Comparison of ENCODE assay signal across 15 cellular contexts in genomic region chr10:80474920-80475319, GRCh38. TPM values are rescaled to one million over a fixed set of nuclear protein-coding genes. Genes with fewer than 3 reads are reported as not detected.
DNase-seq lines count a peak whose midpoint lies in the region; ATAC-seq and TF ChIP-seq lines count a peak whose summit lies in the region.
"Had no signal": no experiment of that assay in that cellular context is flagged by ENCODE, and none has a peak within 500 bp of the region (broad histone marks: within the 10 kb centered on the region; RNA-seq: fewer than 3 reads in every experiment).

No MANE protein-coding gene starts in this region.

- TF ChIP-seq POLR2A in heart left ventricle (IDR thresholded peaks at IDR 0.05) (no peak), spleen (IDR thresholded peaks at IDR 0.05) (no peak), esophagus muscularis mucosa (IDR thresholded peaks at IDR 0.05; ENCODE audit: low read depth) (no peak)

- H3K9me3 ChIP-seq in Caco-2, result no peaks in the 10 kb centered on the region
- peaks cover 0 to 19% (median 2%) of the 10 kb centered on the region in 12 donors for H3K9me3 ChIP-seq in heart left ventricle
- H3K9me3 ChIP-seq in spleen, result peaks cover 0 to 15% (median 11%) of the 10 kb centered on the region in 8 donors
- H3K9me3 ChIP-seq in esophagus muscularis mucosa, result peaks cover 0 to 4% (median 0%) of the 10 kb centered on the region in 4 donors
- H3K9me3 ChIP-seq: SJSA1 had no signal

- H3K27me3 ChIP-seq in Caco-2 (replicated peaks; ENCODE audit: control insufficient read depth, insufficient read depth, low read length) (no peaks in the 10 kb centered on the region), heart left ventricle (no peaks in the 10 kb centered on the region), spleen (replicated peaks in 1 of 7) (no peaks in the 10 kb centered on the region), esophagus muscularis mucosa (no peaks in the 10 kb centered on the region)
- H3K27me3 ChIP-seq: body of pancreas, SJSA1 had no signal

- no peaks in the 10 kb centered on the region for H3K27me3 Mint-ChIP-seq in Caco-2 (ENCODE audit: insufficient read depth, unreplicated experiment)

- no peak for ATAC-seq in activated naive CD4-positive, alpha-beta T cell treated with anti-CD3 and anti-CD28 coated beads, Interleukin-2, amount 50 U/mL, for 72 hours
- ATAC-seq in heart left ventricle, result peak in 1 of 4 donors; percentile 40
- ATAC-seq: body of pancreas had no signal

- no peak for TF ChIP-seq EP300 in esophagus muscularis mucosa (IDR thresholded peaks at IDR 0.05)

- CTCF ChIA-PET in Caco-2 (lab: Charles Lee), result interaction anchor here (0.8 kb wide), 1 partner anchor 30 kb away, joined by 5 read pairs; no protein-coding TSS in a partner anchor

- H3K4me3 ChIP-seq in Caco-2 (ENCODE audit: low read depth, low read length) (no peak overlapping the region), heart left ventricle (no peak overlapping the region), spleen (no peak overlapping the region), esophagus muscularis mucosa (no peak overlapping the region)
- H3K4me3 ChIP-seq: body of pancreas, SJSA1 had no signal

- H3K4me1 Mint-ChIP-seq in Caco-2 (ENCODE audit: low read depth, unreplicated experiment), result peaks cover 45% of the 10 kb centered on the region

- H3K27ac ChIP-seq in heart left ventricle (peak overlapping the region in 10 of 12 donors; percentile 13 to 63 (median 28)), spleen (peak overlapping the region in 6 of 8 donors; percentile 12 to 99 (median 78)), esophagus muscularis mucosa (replicated peaks in 1 of 4) (peak overlapping the region in 2 of 4 donors; percentile 6 to 34)
- H3K27ac ChIP-seq: body of pancreas had no signal

- no peak for TF ChIP-seq CTCF in Caco-2 (IDR thresholded peaks at IDR 0.05; ENCODE audit: insufficient read depth in 1 of 2, low read depth in 1 of 2, low read length in 1 of 2, severe bottlenecking in 1 of 2, unreplicated experiment in 1 of 2)
- no peak for TF ChIP-seq CTCF in heart left ventricle (IDR thresholded peaks at IDR 0.05)
- TF ChIP-seq CTCF in spleen (IDR thresholded peaks at IDR 0.05 in 8 of 11, conservative IDR thresholded peaks at IDR 0.05 in 3 of 11), result no peak
- TF ChIP-seq CTCF in esophagus muscularis mucosa (IDR thresholded peaks at IDR 0.05), result no peak

- peaks cover 77% of the 10 kb centered on the region for H3K36me3 Mint-ChIP-seq in Caco-2 (ENCODE audit: insufficient read depth, unreplicated experiment)
- H3K36me3 Mint-ChIP-seq in activated naive CD4-positive, alpha-beta T cell treated with anti-CD3 and anti-CD28 coated beads, Interleukin-2, amount 50 U/mL, for 72 hours, result peaks cover 15 to 39% of the 10 kb centered on the region in 2 donors

- POLR2A ChIA-PET in Caco-2 (lab: Charles Lee), result no interaction called here

- H3K36me3 ChIP-seq in Caco-2 (ENCODE audit: control insufficient read depth, insufficient read depth, low read length), result peaks cover 5% of the 10 kb centered on the region
- peaks cover 0 to 39% (median 8%) of the 10 kb centered on the region in 9 donors for H3K36me3 ChIP-seq in heart left ventricle
- H3K36me3 ChIP-seq in spleen, result peaks cover 0 to 83% (median 5%) of the 10 kb centered on the region in 6 donors
- H3K36me3 ChIP-seq in esophagus muscularis mucosa, result peaks cover 0 to 40% (median 10%) of the 10 kb centered on the region in 4 donors

- no peak for DNase-seq in Caco-2
- DNase-seq in activated naive CD4-positive, alpha-beta T cell treated with anti-CD3 and anti-CD28 coated beads, Interleukin-2, amount 50 U/mL, for 72 hours (ENCODE audit: low spot score in 2 of 2), result no peak
- no peak for DNase-seq in heart left ventricle
- no peak for DNase-seq in spleen
- no peak for DNase-seq in UCSD-AML1 (lab: John Stamatoyannopoulos, UW; ENCODE audit: unreplicated experiment)
- DNase-seq in esophagus muscularis mucosa (ENCODE audit: extremely low spot score), result no peak
- DNase-seq in AG08395 (ENCODE audit: low spot score), result no peak
- DNase-seq in NAMALWA (ENCODE audit: low spot score), result no peak
- DNase-seq: activated CD4-positive, alpha-beta T cell treated with anti-CD3 and anti-CD28 coated beads, Interleukin-2, amount 50 U/mL, for 48 hours; body of pancreas; kidney; NCI-H446 treated with DMSO at 0.1 percent for 48 hours; occipital lobe; substantia nigra had no signal

- H3K4me1 ChIP-seq in Caco-2 (peaks cover 21% of the 10 kb centered on the region), heart left ventricle (peaks cover 10 to 88% (median 51%) of the 10 kb centered on the region in 12 donors), spleen (peaks cover 43 to 88% (median 73%) of the 10 kb centered on the region in 6 donors), esophagus muscularis mucosa (peaks cover 52 to 66% (median 61%) of the 10 kb centered on the region in 4 donors)

- no TSS peak for BruUV-seq in Caco-2 (replicated peaks; lab: Mats Ljungman, UMichigan)

- peak overlapping the region; percentile 49 for H3K27ac Mint-ChIP-seq in Caco-2 (ENCODE audit: unreplicated experiment)
- H3K27ac Mint-ChIP-seq in activated naive CD4-positive, alpha-beta T cell treated with anti-CD3 and anti-CD28 coated beads, Interleukin-2, amount 50 U/mL, for 72 hours, result peak overlapping the region; percentile 98 to 99

- WGBS in heart left ventricle, 4 donors, result 47 to 70% (median 61%) methylated on average over 3 of the region's 3 CpGs
- WGBS in spleen, 5 donors, result 80 to 93% (median 84%) methylated on average over 3 of the region's 3 CpGs
- 93% methylated on average over 3 of the region's 3 CpGs for WGBS in esophagus muscularis mucosa

- intact Hi-C loops in Caco-2 (cut with micrococcal nuclease; ENCODE audit: unreplicated experiment), result no loop called here
- intact Hi-C loops in heart left ventricle (cut with DNase I), result no loop called here
- intact Hi-C loops in spleen (cut with DNase I; ENCODE audit: low total_unique reads), result no loop called here
- intact Hi-C loops in esophagus muscularis mucosa (cut with DNase I), result no loop called here

- peaks cover 14% of the 10 kb centered on the region for H3K9me3 Mint-ChIP-seq in Caco-2 (ENCODE audit: unreplicated experiment)
- peaks cover 6 to 8% of the 10 kb centered on the region in 2 donors for H3K9me3 Mint-ChIP-seq in activated naive CD4-positive, alpha-beta T cell treated with anti-CD3 and anti-CD28 coated beads, Interleukin-2, amount 50 U/mL, for 72 hours

- no peak overlapping the region for H3K4me3 Mint-ChIP-seq in Caco-2 (ENCODE audit: unreplicated experiment)

RNA-seq across cellular contexts. Expression of gene TSPAN14, which starts 20.8 kb away (rescaled TPM):
- 138 and 140 TPM in 2 replicates for total RNA-seq in Caco-2 (2022)
- total RNA-seq in activated naive CD4-positive, alpha-beta T cell treated with anti-CD3 and anti-CD28 coated beads, Interleukin-2, amount 50 U/mL, for 72 hours, result 10 to 100 TPM; 30.7 to 53.6 TPM
- 10 to 100 TPM; 24.6 to 71.5 (median 39.6) TPM for total RNA-seq in heart left ventricle
- polyA plus RNA-seq in heart left ventricle, result 10 to 100 TPM; 17.4 to 46.3 TPM
- total RNA-seq in spleen, result 100 to 1,000 TPM in 6 of 7 donors, 10 to 100 TPM in 1; 81.3 to 172 (median 129) TPM
- polyA plus RNA-seq in spleen, result 10 to 100 TPM; 13.3 to 32.5 (median 24.6) TPM
- total RNA-seq in esophagus muscularis mucosa, result 10 to 100 TPM; 17.9 to 50.5 (median 38.4) TPM
